ENCODE assay signal across 26 cellular contexts in genomic region chr14:54104746-54105145, GRCh38.
"Had no signal": no experiment of that assay in that cellular context is flagged by ENCODE, and none has a peak within 500 bp of the region (broad histone marks: within the 10 kb centered on the region; RNA-seq: fewer than 3 reads in every experiment).

No MANE protein-coding gene starts in this region.

- H3K9ac ChIP-seq: KMS-11 had no signal

- H3K4me1 ChIP-seq: Peyer's patch had no signal

- DNase-seq: activated B cell treated with CpG ODN at 0.5 μM for 24 hours; activated CD4-positive, alpha-beta T cell treated with anti-CD3 and anti-CD28 coated beads for 1 hour; activated CD4-positive, alpha-beta T cell treated with anti-CD3 and anti-CD28 coated beads, Interleukin-2, amount 10 ng/mL, durations not matched to agents 24 days and 14 days; activated CD4-positive, alpha-beta T cell treated with anti-CD3 and anti-CD28 coated beads, Interleukin-2, amount 50 U/mL, for 48 hours; activated CD8-positive, alpha-beta memory T cell treated with anti-CD3 and anti-CD28 coated beads, Interleukin-2, amount 10 ng/mL, durations not matched to agents 7 days and 5 days; activated effector memory CD4-positive, alpha-beta T cell treated with anti-CD3 and anti-CD28 coated beads, Interleukin-2, amount 50 U/mL, for 16 hours; activated naive CD4-positive, alpha-beta T cell treated with Interleukin-2 at 50 U/mL for 16 hours; activated T-cell treated with anti-CD3 and anti-CD28 coated beads, Interleukin-2, amount 50 U/mL, for 24 hours; caudate nucleus; MG63; MV-4-11; NCI-H1092 treated with DMSO at 0.1 percent for 48 hours; NCI-H1436; NCI-H1694 treated with DMSO at 0.1 percent for 48 hours; NCI-H2029 treated with DMSO at 0.1 percent for 48 hours; NCI-H345; NCI-H510A; NCI-H526 treated with DMSO at 0.1 percent for 48 hours; NCI-H82; Peyer's patch; SHP77; T-cell; T-helper 2 cell; T1000 had no signal

- H3K4me2 ChIP-seq: KMS-11 had no signal

- H3K36me3 ChIP-seq: MG63, Peyer's patch had no signal

- H3K27me3 ChIP-seq: MG63, Peyer's patch had no signal

- ATAC-seq: activated CD8-positive, alpha-beta memory T cell treated with anti-CD3 and anti-CD28 coated beads, Interleukin-2, amount 10 ng/mL, durations not matched to agents 7 days and 5 days; T-cell had no signal

- H3K27ac ChIP-seq: KMS-11, Peyer's patch, RWPE1 had no signal

- H3K9me3 ChIP-seq: MG63, Peyer's patch had no signal

- H3K4me3 ChIP-seq: MG63, Peyer's patch had no signal
